8 cellular contexts compared by ENCODE assay signal in the genomic region with DNA sequence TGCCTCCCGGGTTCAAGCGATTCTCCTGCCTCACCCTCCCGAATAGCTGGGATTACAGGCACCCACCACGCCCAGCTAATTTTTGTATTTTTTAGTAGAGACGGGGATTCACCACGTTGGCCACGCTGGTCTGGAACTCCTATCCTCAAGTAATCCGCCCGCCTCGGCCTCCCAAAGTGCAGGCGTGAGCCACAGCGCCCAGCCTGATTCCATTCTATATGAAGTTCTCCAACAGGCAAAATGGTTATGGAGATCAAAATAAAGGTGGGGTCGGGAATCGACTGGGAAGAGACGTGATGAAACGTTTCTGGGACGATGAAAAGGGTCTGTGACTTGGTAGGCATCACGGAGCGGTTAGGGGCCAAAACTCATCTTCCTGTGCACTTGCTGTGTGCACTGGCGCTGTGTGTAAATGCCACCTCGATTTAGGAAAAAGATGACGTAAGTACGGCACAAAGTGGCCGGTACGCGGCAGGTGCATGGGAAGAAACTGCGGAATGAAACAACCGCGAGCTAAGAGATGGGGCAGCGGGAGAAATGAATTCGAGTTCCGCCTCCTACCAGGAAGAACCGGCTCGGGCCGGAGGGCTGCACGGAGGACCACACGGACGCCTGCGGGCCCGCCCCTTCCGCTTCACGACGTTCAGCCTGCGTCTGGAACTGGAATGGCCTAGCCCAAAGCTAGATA. TPM values are rescaled to one million over a fixed set of nuclear protein-coding genes. Genes with fewer than 3 reads are reported as not detected.
DNase-seq lines count a peak whose midpoint lies in the region; ATAC-seq and TF ChIP-seq lines count a peak whose summit lies in the region.

No MANE protein-coding gene starts in this region.

- intact Hi-C loops in vagina (cut with DNase I), result loop anchor here (2.0 kb wide), 2 partner anchors 59 to 71 kb away; partner anchors contain the start of genes FXR2 and SAT2

- H3K4me1 ChIP-seq in right atrium auricular region (peaks cover 6 to 21% of the 10 kb centered on the region in 2 donors), vagina (peaks cover 36% of the 10 kb centered on the region)

- H3K4me3 ChIP-seq in right atrium auricular region (peak overlapping the region; percentile 65 to 75), vagina (peak overlapping the region; percentile 73 to 83)

- H3K27me3 ChIP-seq in right atrium auricular region (no peaks in the 10 kb centered on the region), vagina (no peaks in the 10 kb centered on the region)

- peak; percentile 60 for ATAC-seq in HG02642 (IDR thresholded peaks at IDR 0.05; ENCODE audit: poor library complexity, unreplicated experiment)

- TF ChIP-seq CTCF in right atrium auricular region (IDR thresholded peaks at IDR 0.05) (no peak), vagina (IDR thresholded peaks at IDR 0.05) (no peak)

- H3K27ac ChIP-seq in right atrium auricular region (peak overlapping the region; percentile 89 to 93), vagina (peak overlapping the region; percentile 95)

- H3K9me3 ChIP-seq in right atrium auricular region, result no peaks in the 10 kb centered on the region
- H3K9me3 ChIP-seq in vagina, result no peaks in the 10 kb centered on the region

- DNase-seq in NCI-H128 (lab: John Stamatoyannopoulos, UW; ENCODE audit: unreplicated experiment) (peak; percentile 83), T-helper 2 cell (peak; percentile 75 to 98 (median 85)), anterior cingulate cortex (lab: John Stamatoyannopoulos, UW) (peak in 57 of 58 donors; percentile 52 to 94 (median 88)), right atrium auricular region (ENCODE audit: low spot score) (peak; percentile 91), pulmonary artery endothelial cell (ENCODE audit: low read depth, low spot score) (peak; percentile 71), vagina (ENCODE audit: extremely low spot score in 2 of 2) (peak in 1 of 2 donors; percentile 96)

- peak; percentile 56 for TF ChIP-seq POLR2A in GM10847 (IDR thresholded peaks at IDR 0.05; ENCODE audit: extremely low read depth, insufficient read length)
- peak in 1 of 2 donors; percentile 55 for TF ChIP-seq POLR2A in vagina (IDR thresholded peaks at IDR 0.05)

- H3K36me3 ChIP-seq in right atrium auricular region (no peaks in the 10 kb centered on the region), vagina (no peaks in the 10 kb centered on the region)

RNA-seq across cellular contexts. Expression of gene TP53, which starts 1.6 kb away (rescaled TPM):
- 10 to 100 TPM; 12.9 to 20.1 TPM for total RNA-seq in right atrium auricular region
- total RNA-seq in pulmonary artery endothelial cell, result 50.9 and 53.7 TPM in 2 replicates
- 18.7 TPM for total RNA-seq in vagina

RNA-seq across cellular contexts. Expression of gene WRAP53, which starts 2.6 kb away (rescaled TPM):
- total RNA-seq in right atrium auricular region (1 to 10 TPM; 3.7 to 6.1 TPM), pulmonary artery endothelial cell (9.6 and 13.7 TPM in 2 replicates), vagina (7.6 TPM)

RNA-seq across cellular contexts. Expression of gene EFNB3, which starts 19.3 kb away (rescaled TPM):
- 1 to 10 TPM; 2.1 to 5.9 TPM for total RNA-seq in right atrium auricular region
- total RNA-seq in pulmonary artery endothelial cell, result 0.07 and 0.40 TPM in 2 replicates
- total RNA-seq in vagina, result 2.7 TPM

RNA-seq across cellular contexts. Expression of gene DNAH2, which starts 31.9 kb away (rescaled TPM):
- total RNA-seq in right atrium auricular region, result under 1 TPM in 1 of 2 donors, not detected in 1; 0.08 TPM
- total RNA-seq in pulmonary artery endothelial cell, result under 0.01 and 0.07 TPM in 2 replicates
- total RNA-seq in vagina, result 0.49 TPM

RNA-seq across cellular contexts. Expression of gene ATP1B2, which starts 35.0 kb away (rescaled TPM):
- total RNA-seq in right atrium auricular region (1 to 10 TPM; 1.2 to 2.2 TPM), pulmonary artery endothelial cell (not detected in 2 replicates), vagina (2.7 TPM)
